ENCODE assay signal across 17 cellular contexts in genomic region chr20:1374246-1374645, GRCh38. TPM values are rescaled to one million over a fixed set of nuclear protein-coding genes. Genes with fewer than 3 reads are reported as not detected.
DNase-seq lines count a peak whose midpoint lies in the region; ATAC-seq and TF ChIP-seq lines count a peak whose summit lies in the region.
"Had no signal": no experiment of that assay in that cellular context is flagged by ENCODE, and none has a peak within 500 bp of the region (broad histone marks: within the 10 kb centered on the region; RNA-seq: fewer than 3 reads in every experiment).

No MANE protein-coding gene starts in this region.

- no peak overlapping the region for H3K4me3 Mint-ChIP-seq in activated naive CD4-positive, alpha-beta T cell treated with anti-CD3 and anti-CD28 coated beads, Interleukin-2, amount 50 U/mL, for 24 hours
- H3K4me3 Mint-ChIP-seq: naive thymus-derived CD4-positive, alpha-beta T cell had no signal

- no peak for DNase-seq in activated naive CD4-positive, alpha-beta T cell (lab: John Stamatoyannopoulos, UW)
- DNase-seq in ecto neural progenitor cell (ENCODE audit: low spot score): peak; percentile 13
- DNase-seq in hepatocyte (ENCODE audit: low spot score): no peak
- no peak for DNase-seq in aorta
- no peak for DNase-seq in NCI-H2171 treated with DMSO at 0.1 percent for 48 hours (lab: John Stamatoyannopoulos, UW)
- DNase-seq in H7: no peak
- DNase-seq: activated CD8-positive, alpha-beta memory T cell treated with anti-CD3 and anti-CD28 coated beads, Interleukin-2, amount 50 U/mL, for 48 hours; COR-L47; GDM1; left lung; naive thymus-derived CD4-positive, alpha-beta T cell; NCI-H2107; NCI-H82; RPMI8226 had no signal

- no peaks in the 10 kb centered on the region for H3K27me3 ChIP-seq in hepatocyte
- H3K27me3 ChIP-seq in aorta (ENCODE audit: control insufficient read depth in 1 of 2, insufficient read depth in 2 of 2, low read length in 1 of 2): no peaks in the 10 kb centered on the region
- no peaks in the 10 kb centered on the region for H3K27me3 ChIP-seq in H7 (ENCODE audit: control insufficient read depth, insufficient read depth, low read length)
- H3K27me3 ChIP-seq: left lung, suprapubic skin had no signal

- H3K36me3 ChIP-seq in hepatocyte (replicated peaks; ENCODE audit: insufficient read depth, low read depth) (no peaks in the 10 kb centered on the region), aorta (ENCODE audit: control insufficient read depth in 1 of 2, insufficient read depth in 2 of 2, low read length in 1 of 2) (no peaks in the 10 kb centered on the region), H7 (replicated peaks; ENCODE audit: control insufficient read depth, insufficient read depth, low read length) (peaks cover 12% of the 10 kb centered on the region)

- H3K4me2 ChIP-seq in hepatocyte: no peak overlapping the region

- WGBS in hepatocyte (ENCODE audit: low lambda C conversion rate, missing lambda C conversion rate): 93% methylated on average over 2 of the region's 2 CpGs
- WGBS in aorta, 2 donors: 4 to 5% methylated on average over 2 of the region's 2 CpGs

- H3K79me2 ChIP-seq in hepatocyte: peaks cover 72% of the 10 kb centered on the region

- peak overlapping the region; percentile 23 for H3K27ac Mint-ChIP-seq in activated naive CD4-positive, alpha-beta T cell treated with anti-CD3 and anti-CD28 coated beads, Interleukin-2, amount 50 U/mL, for 24 hours

- H3K4me1 Mint-ChIP-seq in activated naive CD4-positive, alpha-beta T cell treated with anti-CD3 and anti-CD28 coated beads, Interleukin-2, amount 50 U/mL, for 24 hours: peaks cover 72% of the 10 kb centered on the region

- H3K9me3 Mint-ChIP-seq in activated naive CD4-positive, alpha-beta T cell treated with anti-CD3 and anti-CD28 coated beads, Interleukin-2, amount 50 U/mL, for 24 hours: no peaks in the 10 kb centered on the region
- H3K9me3 Mint-ChIP-seq: naive thymus-derived CD4-positive, alpha-beta T cell had no signal

- intact Hi-C loops in aorta (cut with DNase I): no loop called here

- H3K4me3 ChIP-seq in hepatocyte (no peak overlapping the region), aorta (ENCODE audit: low read length in 2 of 2) (no peak overlapping the region), H7 (ENCODE audit: insufficient read depth, low read depth, low read length) (no peak overlapping the region)
- H3K4me3 ChIP-seq: left lung, suprapubic skin had no signal

- no peak for TF ChIP-seq CTCF in hepatocyte (IDR thresholded peaks at IDR 0.05; ENCODE audit: poor library complexity)

- H3K9me3 ChIP-seq in hepatocyte (ENCODE audit: low read depth) (no peaks in the 10 kb centered on the region), aorta (ENCODE audit: control insufficient read depth, low read length) (no peaks in the 10 kb centered on the region)
- H3K9me3 ChIP-seq: left lung, suprapubic skin had no signal

- H3K27ac ChIP-seq in hepatocyte: peak overlapping the region; percentile 6
- H3K27ac ChIP-seq in aorta (ENCODE audit: low read depth in 1 of 2, low read length in 2 of 2): no peak overlapping the region

- ATAC-seq in aorta (ENCODE audit: low FRiP score): peak; percentile 30
- ATAC-seq in HG03139 (IDR thresholded peaks at IDR 0.05; ENCODE audit: unreplicated experiment): no peak
- ATAC-seq: left lung; naive thymus-derived CD4-positive, alpha-beta T cell had no signal

- no peaks in the 10 kb centered on the region for H3K9me2 ChIP-seq in hepatocyte (replicated peaks; ENCODE audit: insufficient read depth)

- peaks cover 16% of the 10 kb centered on the region for H3K36me3 Mint-ChIP-seq in activated naive CD4-positive, alpha-beta T cell treated with anti-CD3 and anti-CD28 coated beads, Interleukin-2, amount 50 U/mL, for 24 hours

- no peaks in the 10 kb centered on the region for H3K27me3 Mint-ChIP-seq in activated naive CD4-positive, alpha-beta T cell treated with anti-CD3 and anti-CD28 coated beads, Interleukin-2, amount 50 U/mL, for 24 hours
- H3K27me3 Mint-ChIP-seq: naive thymus-derived CD4-positive, alpha-beta T cell had no signal

- peaks cover 37% of the 10 kb centered on the region for H4K20me1 ChIP-seq in hepatocyte (ENCODE audit: insufficient read depth, poor library complexity, severe bottlenecking)

- no peak overlapping the region for H2AFZ ChIP-seq in hepatocyte

- H3K4me1 ChIP-seq in hepatocyte (ENCODE audit: insufficient read depth) (no peaks in the 10 kb centered on the region), aorta (ENCODE audit: control insufficient read depth in 1 of 2, insufficient read depth in 2 of 2, low read length in 2 of 2) (peaks cover 0 to 7% of the 10 kb centered on the region in 2 donors)

RNA-seq across cellular contexts. Expression of gene FKBP1A, which starts 18.6 kb away (rescaled TPM):
- total RNA-seq in hepatocyte (99.5 and 121 TPM in 2 replicates), aorta (100 to 1,000 TPM; 249 to 273 TPM)
- polyA plus RNA-seq in hepatocyte (149 and 161 TPM in 2 replicates), aorta (100 to 1,000 TPM; 105 to 202 TPM)
- 132 and 136 TPM in 2 replicates for total RNA-seq in H7 (2014; rRNA removed; shearing (Covaris generic))

RNA-seq across cellular contexts. Expression of gene SDCBP2, which starts 45.3 kb away (rescaled TPM):
- total RNA-seq in hepatocyte (57.2 and 64.1 TPM in 2 replicates), aorta (1 to 10 TPM; 5.3 to 6.9 TPM)
- polyA plus RNA-seq in hepatocyte (74.4 and 83.3 TPM in 2 replicates), aorta (10 to 100 TPM in 1 of 2 donors, 1 to 10 TPM in 1; 4.0 to 63.4 TPM)
- total RNA-seq in H7 (2014; rRNA removed; shearing (Covaris generic)): 1.1 and 1.9 TPM in 2 replicates
